4 cellular contexts compared by ENCODE assay signal in the genomic region with DNA sequence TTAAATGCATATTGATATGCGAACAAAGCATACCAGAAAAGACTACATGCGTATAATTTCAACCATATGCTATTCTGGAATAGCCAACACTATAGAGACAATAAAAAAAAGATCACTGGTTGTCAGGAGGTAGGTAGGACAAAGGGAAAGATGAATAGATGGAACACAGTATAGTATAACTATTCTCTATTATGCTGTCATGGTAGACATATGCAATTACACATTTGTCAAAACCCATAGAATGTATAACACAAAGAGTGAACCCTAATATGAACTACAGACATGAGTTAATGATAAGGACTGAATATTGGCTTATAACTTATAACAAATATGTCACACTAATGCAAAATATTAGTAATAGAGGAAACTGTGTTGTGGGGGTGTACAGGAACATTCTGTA.
"Had no signal": no experiment of that assay in that cellular context is flagged by ENCODE, and none has a peak within 500 bp of the region (broad histone marks: within the 10 kb centered on the region; RNA-seq: fewer than 3 reads in every experiment).

No MANE protein-coding gene starts in this region.

- H3K9ac ChIP-seq: GM23248 had no signal

- H3K36me3 ChIP-seq: HAP-1 had no signal

- H3K4me2 ChIP-seq: GM23338 had no signal

- H3K27ac ChIP-seq: GM23248 had no signal

- H3K4me3 ChIP-seq: GM23248, GM23338, HAP-1 had no signal

- H2AFZ ChIP-seq: GM23248, GM23338 had no signal

- ATAC-seq: GM23338, HCT116 had no signal

- H3K9me3 ChIP-seq: HAP-1 had no signal
